7 cellular contexts compared by ENCODE assay signal in the genomic region with DNA sequence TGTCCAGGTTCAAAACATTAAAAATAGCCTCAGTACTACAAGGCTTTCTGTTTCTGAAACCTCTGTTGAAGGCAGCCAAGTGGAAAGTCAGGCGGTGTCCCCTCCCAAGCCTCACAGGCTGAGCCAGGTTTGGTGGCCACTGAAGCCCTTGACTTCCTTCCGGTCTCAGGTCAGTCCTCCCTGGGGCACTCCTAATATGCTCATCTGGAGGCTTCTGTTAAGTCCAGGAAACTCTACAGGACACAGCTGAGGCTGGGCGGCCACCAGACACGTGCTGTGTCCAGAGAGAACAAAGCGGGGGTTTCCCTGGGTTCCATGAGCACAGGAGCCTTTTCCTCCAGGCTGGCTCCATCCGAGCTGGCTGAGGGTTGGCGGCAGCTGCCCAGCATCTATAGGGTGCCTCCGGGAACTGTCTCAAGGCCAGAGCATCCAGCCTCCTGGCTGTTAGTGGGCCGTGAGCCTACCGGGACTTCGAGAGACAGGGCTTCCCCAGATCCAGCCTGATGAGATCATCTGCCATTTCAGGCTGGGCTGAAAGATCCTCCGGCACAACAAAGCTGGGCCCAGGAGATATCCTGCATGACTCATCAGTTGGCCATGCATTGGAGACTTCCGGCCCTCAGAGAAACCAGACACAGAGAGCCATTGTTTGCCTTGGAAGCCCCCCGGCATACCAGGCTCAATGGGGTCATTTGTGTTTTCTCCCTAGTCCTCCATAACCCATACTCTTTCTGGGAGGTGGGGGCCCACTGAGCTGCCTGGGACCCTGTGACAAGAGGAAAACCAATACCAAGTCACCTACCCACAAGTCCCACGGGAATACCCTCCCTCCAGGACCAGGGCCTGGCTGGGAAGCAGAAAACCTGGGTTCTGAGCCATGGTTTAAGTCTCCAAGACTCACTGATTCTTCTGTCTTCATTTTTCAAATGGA.
A peak's percentile ranks its signal among the peaks of the same experiment; 100 is the strongest.
DNase-seq lines count a peak whose midpoint lies in the region; ATAC-seq, FAIRE-seq and TF ChIP-seq lines count a peak whose summit lies in the region.

No MANE protein-coding gene starts in this region.

- dilution Hi-C loops in endothelial cell of umbilical vein (cut with MboI; ENCODE audit: extremely low pct_ligation_motif_present, low sequenced_read_pairs) = no loop called here

- FAIRE-seq in endothelial cell of umbilical vein (lab: Jason Lieb, UNC) = peak; percentile 99

- H3K9ac ChIP-seq in PC-3 (ENCODE audit: low read length) = peak overlapping the region; percentile 45
- H3K9ac ChIP-seq in endothelial cell of umbilical vein (replicated peaks; ENCODE audit: extremely low read depth, insufficient read depth, low read length) = peak overlapping the region; percentile 89

- H2AFZ ChIP-seq in PC-3 (ENCODE audit: low read length) (peak overlapping the region; percentile 18), endothelial cell of umbilical vein (ENCODE audit: low read depth, low read length) (no peak overlapping the region)

- H3K4me1 Mint-ChIP-seq in mesothelial cell of epicardium = peaks cover 46% of the 10 kb centered on the region

- peak overlapping the region; percentile 90 for H3K27ac Mint-ChIP-seq in mesothelial cell of epicardium

- H4K20me1 ChIP-seq in PC-3 (ENCODE audit: low read length) (no peaks in the 10 kb centered on the region), endothelial cell of umbilical vein (replicated peaks; ENCODE audit: control insufficient read depth, extremely low read depth, insufficient read depth, low read length) (no peaks in the 10 kb centered on the region)

- ATAC-seq in GM18870 (IDR thresholded peaks at IDR 0.05; ENCODE audit: unreplicated experiment) (peak; percentile 51), HG02885 (IDR thresholded peaks at IDR 0.05; ENCODE audit: poor library complexity, unreplicated experiment) (peak; percentile 71), PC-3 (peak; percentile 47), aorta (ENCODE audit: low FRiP score) (peak; percentile 93)

- peaks cover 58% of the 10 kb centered on the region for H3K4me1 ChIP-seq in PC-3 (ENCODE audit: insufficient read depth, low read length)
- H3K4me1 ChIP-seq in endothelial cell of umbilical vein (ENCODE audit: control insufficient read depth, extremely low read depth, insufficient read depth, low read length) = peaks cover 84% of the 10 kb centered on the region
- H3K4me1 ChIP-seq in aorta (ENCODE audit: control insufficient read depth in 1 of 2, insufficient read depth in 2 of 2, low read length in 2 of 2) = no peaks in the 10 kb centered on the region

- H3F3A ChIP-seq in PC-3 (ENCODE audit: low read length, unreplicated experiment) = peaks cover 3% of the 10 kb centered on the region

- no peaks in the 10 kb centered on the region for H3K9me3 ChIP-seq in PC-3 (ENCODE audit: low read length)
- H3K9me3 ChIP-seq in endothelial cell of umbilical vein (replicated peaks; ENCODE audit: control insufficient read depth, insufficient read depth, low read length) = no peaks in the 10 kb centered on the region
- no peaks in the 10 kb centered on the region for H3K9me3 ChIP-seq in aorta (ENCODE audit: control insufficient read depth, low read length)

- no peak for TF ChIP-seq CTCF in PC-3 (conservative IDR thresholded peaks at IDR 0.05; ENCODE audit: low read depth, low read length)
- TF ChIP-seq CTCF in endothelial cell of umbilical vein (IDR thresholded peaks at IDR 0.05; ENCODE audit: extremely low read depth in 1 of 2, insufficient read depth in 1 of 2, low read depth in 1 of 2, low read length in 2 of 2) = no peak
- no peak for TF ChIP-seq CTCF in mesothelial cell of epicardium (IDR thresholded peaks at IDR 0.05; ENCODE audit: unreplicated experiment)

- H3K27me3 ChIP-seq in PC-3 (ENCODE audit: low read length) (no peaks in the 10 kb centered on the region), endothelial cell of umbilical vein (ENCODE audit: control insufficient read depth in 2 of 2, insufficient read depth in 2 of 2, low read length in 2 of 2) (no peaks in the 10 kb centered on the region), aorta (ENCODE audit: control insufficient read depth in 1 of 2, insufficient read depth in 2 of 2, low read length in 1 of 2) (no peaks in the 10 kb centered on the region)

- no peaks in the 10 kb centered on the region for H3K27me3 Mint-ChIP-seq in mesothelial cell of epicardium (ENCODE audit: low read depth)

- H3K9me1 ChIP-seq in endothelial cell of umbilical vein (replicated peaks; ENCODE audit: control insufficient read depth, extremely low read depth, insufficient read depth, low read length) = no peaks in the 10 kb centered on the region

- DNase-seq in PC-3 (peak; percentile 94), endothelial cell of umbilical vein (ENCODE audit: low read depth, low spot score) (peak; percentile 100), mesothelial cell of epicardium (ENCODE audit: low spot score in 2 of 2, unreplicated experiment in 2 of 2) (peak in 1 of 2 experiments; percentile 62), aorta (peak; percentile 90 to 92), activated gamma-delta T cell treated with Interleukin-2 at 50 U/mL for 16 hours (no peak)

- BruUV-seq in PC-3 (replicated peaks; lab: Mats Ljungman, UMichigan) (no TSS peak), endothelial cell of umbilical vein (replicated peaks; lab: Mats Ljungman, UMichigan) (TSS peak; percentile 55)

- no peak overlapping the region for H3K4me3 ChIP-seq in PC-3 (ENCODE audit: low read length)
- no peak overlapping the region for H3K4me3 ChIP-seq in endothelial cell of umbilical vein (replicated peaks in 1 of 3; ENCODE audit: insufficient read depth in 1 of 3, low read depth in 1 of 3, low read length in 3 of 3)
- no peak overlapping the region for H3K4me3 ChIP-seq in aorta (ENCODE audit: low read length in 2 of 2)

- no peak overlapping the region for H3K4me3 Mint-ChIP-seq in mesothelial cell of epicardium

- intact Hi-C loops in PC-3 (cut with micrococcal nuclease) (no loop called here), endothelial cell of umbilical vein (cut with micrococcal nuclease) (loop anchor here (1.0 kb wide), 7 partner anchors 10 to 129 kb away; no protein-coding TSS in a partner anchor), aorta (cut with DNase I) (loop anchor here in 1 of 2 donors (5.0 kb wide), 1 partner anchor 127 kb away; no protein-coding TSS in a partner anchor)

- POLR2A ChIA-PET in PC-3 (lab: Charles Lee; ENCODE audit: unreplicated experiment) = interaction anchor here (0.6 to 1.2 kb wide), 3 partner anchors 16 to 132 kb away, joined by 3 to 9 read pairs (median 3); partner anchors contain the start of gene RHOB
- POLR2A ChIA-PET in endothelial cell of umbilical vein (lab: Charles Lee) = interaction anchor here (0.7 to 11.7 kb wide), 5 partner anchors 11 to 135 kb away, joined by 3 to 310 read pairs (median 17); partner anchors contain the start of gene RHOB

- WGBS in aorta, 2 donors = 5 to 7% methylated on average over 15 of the region's 15 CpGs

- H3K79me2 ChIP-seq in PC-3 (ENCODE audit: low read length) (no peaks in the 10 kb centered on the region), endothelial cell of umbilical vein (ENCODE audit: control insufficient read depth, insufficient read depth, low read length) (no peaks in the 10 kb centered on the region)

- no peak for TF ChIP-seq POLR2A in endothelial cell of umbilical vein (IDR thresholded peaks at IDR 0.05; ENCODE audit: low read depth, low read length)

- CTCF ChIA-PET in PC-3 (lab: Charles Lee) = interaction anchor here (0.5 to 0.6 kb wide), 3 partner anchors 60 to 196 kb away, joined by 3 to 5 read pairs (median 4); no protein-coding TSS in a partner anchor
- CTCF ChIA-PET in endothelial cell of umbilical vein (lab: Charles Lee) = interaction anchor here (0.7 to 10.5 kb wide), 16 partner anchors 10 to 253 kb away, joined by 3 to 78 read pairs (median 6); partner anchors contain the start of gene RHOB

- H3K36me3 ChIP-seq in PC-3 (ENCODE audit: low read depth, low read length) = no peaks in the 10 kb centered on the region
- no peaks in the 10 kb centered on the region for H3K36me3 ChIP-seq in endothelial cell of umbilical vein (ENCODE audit: control insufficient read depth in 2 of 2, extremely low read depth in 1 of 2, insufficient read depth in 2 of 2, low read length in 2 of 2)
- H3K36me3 ChIP-seq in aorta (ENCODE audit: control insufficient read depth in 1 of 2, insufficient read depth in 2 of 2, low read length in 1 of 2) = no peaks in the 10 kb centered on the region

- no peaks in the 10 kb centered on the region for H3K9me2 ChIP-seq in PC-3 (replicated peaks; ENCODE audit: low read length)

- no peaks in the 10 kb centered on the region for H3K36me3 Mint-ChIP-seq in mesothelial cell of epicardium

- H3K27ac ChIP-seq in PC-3 (ENCODE audit: low read length) (peak overlapping the region; percentile 80), endothelial cell of umbilical vein (ENCODE audit: insufficient read depth, low read depth, low read length) (peak overlapping the region; percentile 100), aorta (ENCODE audit: low read depth in 1 of 2, low read length in 2 of 2) (peak overlapping the region; percentile 66 to 67)

- H3K9me3 Mint-ChIP-seq in mesothelial cell of epicardium = no peaks in the 10 kb centered on the region

- H3K4me2 ChIP-seq in PC-3 (ENCODE audit: low read length) (peak overlapping the region; percentile 47), endothelial cell of umbilical vein (ENCODE audit: insufficient read depth, low read length) (peak overlapping the region; percentile 26)

TF ChIP-seq in endothelial cell of umbilical vein, 7 proteins besides CTCF, POLR2A, EP300 and RAD21:
- TF ChIP-seq, protein P1, sequence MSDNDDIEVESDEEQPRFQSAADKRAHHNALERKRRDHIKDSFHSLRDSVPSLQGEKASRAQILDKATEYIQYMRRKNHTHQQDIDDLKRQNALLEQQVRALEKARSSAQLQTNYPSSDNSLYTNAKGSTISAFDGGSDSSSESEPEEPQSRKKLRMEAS (IDR thresholded peaks at IDR 0.05; ENCODE audit: insufficient read depth, insufficient read length) = peak; percentile 84
- peak; percentile 100 for TF ChIP-seq JUN (IDR thresholded peaks at IDR 0.05; ENCODE audit: borderline replicate concordance, insufficient read depth, insufficient read length, low read depth)
- TF ChIP-seq POLR2AphosphoS5 (IDR thresholded peaks at IDR 0.05; ENCODE audit: insufficient read depth, low read depth, low read length) = peak; percentile 92
- no peak for TF ChIP-seq EZH2 (IDR thresholded peaks at IDR 0.05; ENCODE audit: borderline replicate concordance, low read depth, low read length, severe bottlenecking)
- TF ChIP-seq MYC (IDR thresholded peaks at IDR 0.05; ENCODE audit: low read depth, low read length) = no peak
- peak; percentile 87 for TF ChIP-seq GATA2 (IDR thresholded peaks at IDR 0.05; ENCODE audit: insufficient read depth, insufficient read length, low read depth, low read length)
- TF ChIP-seq FOS (IDR thresholded peaks at IDR 0.05; ENCODE audit: borderline replicate concordance, insufficient read depth, low read length) = peak; percentile 98
TF ChIP-seq in endothelial cell of umbilical vein: peak in this region for 5.
